5 cellular contexts compared by ENCODE assay signal in the genomic region with DNA sequence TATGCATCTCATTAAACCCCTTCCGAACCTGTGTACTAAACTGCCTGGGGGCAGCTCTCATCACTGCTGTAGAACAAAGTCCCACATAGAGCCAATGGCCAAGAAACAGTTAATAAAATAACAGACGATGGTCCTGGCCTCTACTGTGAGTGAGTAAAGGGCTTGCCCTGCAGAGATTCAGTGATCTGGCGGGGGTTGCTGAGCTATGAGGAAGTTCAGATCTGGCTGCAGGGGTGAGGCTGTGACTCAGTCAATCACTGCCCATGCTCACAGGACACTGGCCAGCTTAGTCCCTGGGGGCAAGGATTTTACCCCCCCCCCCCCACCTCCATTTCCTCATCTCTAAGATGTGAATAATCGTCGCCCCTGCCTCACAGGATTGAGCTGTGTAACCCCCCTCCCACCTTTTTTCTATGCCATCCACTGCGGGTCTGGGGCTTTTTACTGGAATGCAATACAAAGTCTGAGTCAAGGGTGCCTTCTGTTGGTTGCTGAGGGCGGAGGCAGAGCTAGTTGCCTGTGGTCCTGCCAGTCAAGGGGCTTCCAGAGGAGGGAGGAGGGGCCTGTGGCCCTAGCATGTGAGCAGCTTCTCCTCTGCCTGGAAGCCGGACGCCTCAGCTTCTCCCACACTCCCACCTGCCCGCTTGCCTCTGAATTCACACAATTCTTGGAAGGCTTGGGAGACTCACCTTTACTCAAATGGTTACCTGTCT. TPM values are rescaled to one million over a fixed set of nuclear protein-coding genes. Genes with fewer than 3 reads are reported as not detected.
A peak's percentile ranks its signal among the peaks of the same experiment; 100 is the strongest.
DNase-seq lines count a peak whose midpoint lies in the region; ATAC-seq, FAIRE-seq and TF ChIP-seq lines count a peak whose summit lies in the region.
"Not testable (repeated sequence)": the region's sequence is repeated elsewhere in the genome, so short reads cannot be mapped to it uniquely, and the experiment has no call there.

No MANE protein-coding gene starts in this region.

- ATAC-seq in PC-3 (peak; percentile 50), lung (ENCODE audit: insufficient read depth, low FRiP score) (peak; percentile 32), pancreas (peak in 3 of 4 donors; percentile 34 to 53 (median 46))
- peak; percentile 54 for ATAC-seq in activated CD4-positive, alpha-beta T cell treated with anti-CD3 and anti-CD28 coated beads for 36 hours

- not testable (repeated sequence) for H3K4me3 Mint-ChIP-seq in activated CD4-positive, alpha-beta T cell treated with anti-CD3 and anti-CD28 coated beads for 36 hours

- BruUV-seq in PC-3 (replicated peaks; lab: Mats Ljungman, UMichigan); endothelial cell of umbilical vein (replicated peaks; lab: Mats Ljungman, UMichigan): not testable (repeated sequence)

- H3K9me3 Mint-ChIP-seq in activated CD4-positive, alpha-beta T cell treated with anti-CD3 and anti-CD28 coated beads for 36 hours (ENCODE audit: low read depth) = not testable (repeated sequence)

- H3K27ac ChIP-seq in PC-3 (ENCODE audit: low read length); endothelial cell of umbilical vein (ENCODE audit: insufficient read depth, low read depth, low read length); lung (ENCODE audit: low read depth in 1 of 2, low read length in 1 of 2); pancreas: not testable (repeated sequence)

- peak; percentile 95 for FAIRE-seq in endothelial cell of umbilical vein (lab: Jason Lieb, UNC)
- not testable (repeated sequence) for FAIRE-seq in pancreas (lab: Jason Lieb, UNC)

- not testable (repeated sequence) for H3K27me3 ChIP-seq in PC-3 (ENCODE audit: low read length); endothelial cell of umbilical vein (ENCODE audit: control insufficient read depth in 2 of 2, insufficient read depth in 2 of 2, low read length in 2 of 2); lung (ENCODE audit: control insufficient read depth, insufficient read depth); pancreas

- H3K36me3 Mint-ChIP-seq in activated CD4-positive, alpha-beta T cell treated with anti-CD3 and anti-CD28 coated beads for 36 hours (ENCODE audit: low read depth) = not testable (repeated sequence)

- not testable (repeated sequence) for H3K4me3 ChIP-seq in PC-3 (ENCODE audit: low read length); endothelial cell of umbilical vein (replicated peaks in 1 of 3; ENCODE audit: insufficient read depth in 1 of 3, low read depth in 1 of 3, low read length in 3 of 3); lung; pancreas

- WGBS in lung, 2 donors = 8% methylated on average over 2 of the region's 10 CpGs; no CpG with 5 or more reads in 1 of the 2 donors
- no CpG with 5 or more reads among the region's 10 CpGs for WGBS in pancreas, 2 donors

- DNase-seq in PC-3; activated CD4-positive, alpha-beta T cell treated with anti-CD3 and anti-CD28 coated beads for 36 hours; endothelial cell of umbilical vein (ENCODE audit: low read depth, low spot score); lung (ENCODE audit: low spot score); pancreas: not testable (repeated sequence)

- CTCF ChIA-PET in PC-3 (lab: Charles Lee); activated CD4-positive, alpha-beta T cell treated with anti-CD3 and anti-CD28 coated beads for 36 hours (lab: Charles Lee); endothelial cell of umbilical vein (lab: Charles Lee): not testable (repeated sequence)

- H3K36me3 ChIP-seq in PC-3 (ENCODE audit: low read depth, low read length); endothelial cell of umbilical vein (ENCODE audit: control insufficient read depth in 2 of 2, extremely low read depth in 1 of 2, insufficient read depth in 2 of 2, low read length in 2 of 2); lung (ENCODE audit: control insufficient read depth in 2 of 2, insufficient read depth in 2 of 2, low read length in 2 of 2); pancreas: not testable (repeated sequence)

- not testable (repeated sequence) for H3K79me2 ChIP-seq in PC-3 (ENCODE audit: low read length); endothelial cell of umbilical vein (ENCODE audit: control insufficient read depth, insufficient read depth, low read length)

- POLR2A ChIA-PET in PC-3 (lab: Charles Lee; ENCODE audit: unreplicated experiment); activated CD4-positive, alpha-beta T cell treated with anti-CD3 and anti-CD28 coated beads for 36 hours (lab: Charles Lee); endothelial cell of umbilical vein (lab: Charles Lee): not testable (repeated sequence)

- H2AFZ ChIP-seq in PC-3 (ENCODE audit: low read length); endothelial cell of umbilical vein (ENCODE audit: low read depth, low read length): not testable (repeated sequence)

- not testable (repeated sequence) for H3K27me3 Mint-ChIP-seq in activated CD4-positive, alpha-beta T cell treated with anti-CD3 and anti-CD28 coated beads for 36 hours

- TF ChIP-seq POLR2A in endothelial cell of umbilical vein (IDR thresholded peaks at IDR 0.05; ENCODE audit: low read depth, low read length) = not testable (repeated sequence)

- H4K20me1 ChIP-seq in PC-3 (ENCODE audit: low read length); endothelial cell of umbilical vein (replicated peaks; ENCODE audit: control insufficient read depth, extremely low read depth, insufficient read depth, low read length): not testable (repeated sequence)

- not testable (repeated sequence) for H3F3A ChIP-seq in PC-3 (ENCODE audit: low read length, unreplicated experiment)

- H3K4me1 ChIP-seq in PC-3 (ENCODE audit: insufficient read depth, low read length); endothelial cell of umbilical vein (ENCODE audit: control insufficient read depth, extremely low read depth, insufficient read depth, low read length); lung (ENCODE audit: control insufficient read depth in 2 of 2, insufficient read depth in 2 of 2, low read length in 2 of 2); pancreas: not testable (repeated sequence)

- dilution Hi-C loops in endothelial cell of umbilical vein (cut with MboI; ENCODE audit: extremely low pct_ligation_motif_present, low sequenced_read_pairs) = not testable (repeated sequence)

- not testable (repeated sequence) for TF ChIP-seq CTCF in PC-3 (conservative IDR thresholded peaks at IDR 0.05; ENCODE audit: low read depth, low read length); endothelial cell of umbilical vein (IDR thresholded peaks at IDR 0.05; ENCODE audit: extremely low read depth in 1 of 2, insufficient read depth in 1 of 2, low read depth in 1 of 2, low read length in 2 of 2); lung (IDR thresholded peaks at IDR 0.05; ENCODE audit: control extremely low read depth, extremely low read depth); pancreas (IDR thresholded peaks at IDR 0.05)

- H3K4me2 ChIP-seq in PC-3 (ENCODE audit: low read length); endothelial cell of umbilical vein (ENCODE audit: insufficient read depth, low read length): not testable (repeated sequence)

- H3K4me1 Mint-ChIP-seq in activated CD4-positive, alpha-beta T cell treated with anti-CD3 and anti-CD28 coated beads for 36 hours = not testable (repeated sequence)

- not testable (repeated sequence) for H3K9me1 ChIP-seq in endothelial cell of umbilical vein (replicated peaks; ENCODE audit: control insufficient read depth, extremely low read depth, insufficient read depth, low read length)

- H3K9ac ChIP-seq in PC-3 (ENCODE audit: low read length); endothelial cell of umbilical vein (replicated peaks; ENCODE audit: extremely low read depth, insufficient read depth, low read length): not testable (repeated sequence)

- intact Hi-C loops in PC-3 (cut with micrococcal nuclease); activated CD4-positive, alpha-beta T cell treated with anti-CD3 and anti-CD28 coated beads for 36 hours (cut with DNase I, micrococcal nuclease); endothelial cell of umbilical vein (cut with micrococcal nuclease); pancreas (cut with DNase I): not testable (repeated sequence)

- not testable (repeated sequence) for H3K9me2 ChIP-seq in PC-3 (replicated peaks; ENCODE audit: low read length)

- H3K27ac Mint-ChIP-seq in activated CD4-positive, alpha-beta T cell treated with anti-CD3 and anti-CD28 coated beads for 36 hours = not testable (repeated sequence)

- H3K9me3 ChIP-seq in PC-3 (ENCODE audit: low read length); endothelial cell of umbilical vein (replicated peaks; ENCODE audit: control insufficient read depth, insufficient read depth, low read length); lung (ENCODE audit: control insufficient read depth in 2 of 2, insufficient read depth in 1 of 2, low read length in 1 of 2); pancreas: not testable (repeated sequence)

RNA-seq across cellular contexts. Expression of a gene that starts 8.1 kb away (rescaled TPM):
- total RNA-seq in PC-3 (2014; rRNA removed) (0.40 and 8.3 TPM in 2 replicates), endothelial cell of umbilical vein (8.8 and 10.8 TPM in 2 replicates), lung (10 to 100 TPM in 1 of 2 donors, 1 to 10 TPM in 1; 10.0 to 10.2 TPM), pancreas (1 to 10 TPM in 3 of 6 donors, under 1 TPM in 3; 0.37 to 4.6 (median 1.4) TPM)
- total RNA-seq in activated CD4-positive, alpha-beta T cell treated with anti-CD3 and anti-CD28 coated beads for 36 hours = 1 to 10 TPM; 1.3 to 1.8 TPM
- polyA plus RNA-seq in endothelial cell of umbilical vein (1.6 and 2.9 TPM in 2 replicates), lung (10 to 100 TPM in 1 of 2 donors, 1 to 10 TPM in 1; 9.5 to 34.3 TPM), pancreas (10 to 100 TPM in 1 of 2 donors, 1 to 10 TPM in 1; 9.8 to 15.8 TPM)
- polyA plus RNA-seq in endothelial cell of umbilical vein (2011; cell fraction: cytosol; rRNA removed) = 2.3 and 4.5 TPM in 2 replicates
- polyA plus RNA-seq in endothelial cell of umbilical vein (2011; cell fraction: nucleus; rRNA removed) = 7.4 and 10.1 TPM in 2 replicates
- 18.5 and 24.1 TPM in 2 replicates for polyA plus RNA-seq in endothelial cell of umbilical vein (2012)
- polyA minus RNA-seq in endothelial cell of umbilical vein = 0.93 and 1.8 TPM in 2 replicates
- polyA minus RNA-seq in endothelial cell of umbilical vein (2011; cell fraction: cytosol; rRNA and poly(A)+ RNA removed) = 7.6 TPM
- 1.1 and 2.7 TPM in 2 replicates for polyA minus RNA-seq in endothelial cell of umbilical vein (2011; cell fraction: nucleus; rRNA and poly(A)+ RNA removed)

RNA-seq across cellular contexts. Expression of a gene that starts 13.5 kb away (rescaled TPM):
- total RNA-seq in PC-3 (2014; rRNA removed) (11.2 and 23.0 TPM in 2 replicates), endothelial cell of umbilical vein (39.7 and 74.4 TPM in 2 replicates), lung (10 to 100 TPM in 1 of 2 donors, 1 to 10 TPM in 1; 3.5 to 14.5 TPM), pancreas (10 to 100 TPM in 4 of 6 donors, 1 to 10 TPM in 2; 6.5 to 22.1 (median 14.2) TPM)
- 100 to 1,000 TPM in 1 of 2 experiments, 10 to 100 TPM in 1; 66.8 to 125 TPM for total RNA-seq in activated CD4-positive, alpha-beta T cell treated with anti-CD3 and anti-CD28 coated beads for 36 hours
- polyA plus RNA-seq in endothelial cell of umbilical vein (44.4 and 83.7 TPM in 2 replicates), lung (10 to 100 TPM; 21.1 to 43.5 TPM), pancreas (10 to 100 TPM; 11.4 to 15.3 TPM)
- 13.0 and 24.1 TPM in 2 replicates for polyA plus RNA-seq in endothelial cell of umbilical vein (2011; cell fraction: cytosol; rRNA removed)
- 28.6 and 32.7 TPM in 2 replicates for polyA plus RNA-seq in endothelial cell of umbilical vein (2011; cell fraction: nucleus; rRNA removed)
- polyA plus RNA-seq in endothelial cell of umbilical vein (2012) = 6.8 and 19.6 TPM in 2 replicates
- polyA minus RNA-seq in endothelial cell of umbilical vein = 6.9 and 8.9 TPM in 2 replicates
- 10.7 TPM for polyA minus RNA-seq in endothelial cell of umbilical vein (2011; cell fraction: cytosol; rRNA and poly(A)+ RNA removed)
- polyA minus RNA-seq in endothelial cell of umbilical vein (2011; cell fraction: nucleus; rRNA and poly(A)+ RNA removed) = 8.6 and 10.1 TPM in 2 replicates

RNA-seq across cellular contexts. Expression of a gene that starts 13.7 kb away (rescaled TPM):
- total RNA-seq in PC-3 (2014; rRNA removed) (93.1 and 150 TPM in 2 replicates), endothelial cell of umbilical vein (7.2 and 7.4 TPM in 2 replicates), lung (10 to 100 TPM in 1 of 2 donors, 1 to 10 TPM in 1; 6.3 to 27.6 TPM), pancreas (1 to 10 TPM; 1.1 to 3.5 (median 2.0) TPM)
- total RNA-seq in activated CD4-positive, alpha-beta T cell treated with anti-CD3 and anti-CD28 coated beads for 36 hours = 10 to 100 TPM; 10.8 to 20.3 TPM
- polyA plus RNA-seq in endothelial cell of umbilical vein (34.6 and 46.8 TPM in 2 replicates), lung (10 to 100 TPM; 25.0 to 25.5 TPM), pancreas (1 to 10 TPM; 7.4 to 9.0 TPM)
- 26.7 and 30.2 TPM in 2 replicates for polyA plus RNA-seq in endothelial cell of umbilical vein (2011; cell fraction: cytosol; rRNA removed)
- 12.5 and 13.3 TPM in 2 replicates for polyA plus RNA-seq in endothelial cell of umbilical vein (2011; cell fraction: nucleus; rRNA removed)
- polyA plus RNA-seq in endothelial cell of umbilical vein (2012) = 26.7 and 31.2 TPM in 2 replicates
- 8.7 and 8.9 TPM in 2 replicates for polyA minus RNA-seq in endothelial cell of umbilical vein
- polyA minus RNA-seq in endothelial cell of umbilical vein (2011; cell fraction: cytosol; rRNA and poly(A)+ RNA removed) = 2.4 TPM
- polyA minus RNA-seq in endothelial cell of umbilical vein (2011; cell fraction: nucleus; rRNA and poly(A)+ RNA removed) = 12.3 and 19.8 TPM in 2 replicates

RNA-seq across cellular contexts. Expression of a gene that starts 38.4 kb away (rescaled TPM):
- 17.3 and 36.6 TPM in 2 replicates for total RNA-seq in PC-3 (2014; rRNA removed)
- total RNA-seq in activated CD4-positive, alpha-beta T cell treated with anti-CD3 and anti-CD28 coated beads for 36 hours = 10 to 100 TPM; 42.1 to 44.3 TPM
- total RNA-seq in endothelial cell of umbilical vein = 73.5 and 75.8 TPM in 2 replicates
- 41.7 and 44.7 TPM in 2 replicates for polyA plus RNA-seq in endothelial cell of umbilical vein
- 7.7 and 11.0 TPM in 2 replicates for polyA plus RNA-seq in endothelial cell of umbilical vein (2011; cell fraction: cytosol; rRNA removed)
- polyA plus RNA-seq in endothelial cell of umbilical vein (2011; cell fraction: nucleus; rRNA removed) = 165 and 181 TPM in 2 replicates
- 33.1 and 37.2 TPM in 2 replicates for polyA plus RNA-seq in endothelial cell of umbilical vein (2012)
- polyA minus RNA-seq in endothelial cell of umbilical vein = 62.4 and 135 TPM in 2 replicates
- 9.7 TPM for polyA minus RNA-seq in endothelial cell of umbilical vein (2011; cell fraction: cytosol; rRNA and poly(A)+ RNA removed)
- polyA minus RNA-seq in endothelial cell of umbilical vein (2011; cell fraction: nucleus; rRNA and poly(A)+ RNA removed) = 211 and 289 TPM in 2 replicates
- total RNA-seq in lung = 10 to 100 TPM; 74.4 to 76.4 TPM
- 10 to 100 TPM; 25.3 to 54.8 TPM for polyA plus RNA-seq in lung
- total RNA-seq in pancreas = 10 to 100 TPM; 11.2 to 25.7 (median 15.2) TPM
- polyA plus RNA-seq in pancreas = 100 to 1,000 TPM; 103 to 207 TPM
